Comparison of ENCODE assay signal across 1 cellular context in the genomic region with DNA sequence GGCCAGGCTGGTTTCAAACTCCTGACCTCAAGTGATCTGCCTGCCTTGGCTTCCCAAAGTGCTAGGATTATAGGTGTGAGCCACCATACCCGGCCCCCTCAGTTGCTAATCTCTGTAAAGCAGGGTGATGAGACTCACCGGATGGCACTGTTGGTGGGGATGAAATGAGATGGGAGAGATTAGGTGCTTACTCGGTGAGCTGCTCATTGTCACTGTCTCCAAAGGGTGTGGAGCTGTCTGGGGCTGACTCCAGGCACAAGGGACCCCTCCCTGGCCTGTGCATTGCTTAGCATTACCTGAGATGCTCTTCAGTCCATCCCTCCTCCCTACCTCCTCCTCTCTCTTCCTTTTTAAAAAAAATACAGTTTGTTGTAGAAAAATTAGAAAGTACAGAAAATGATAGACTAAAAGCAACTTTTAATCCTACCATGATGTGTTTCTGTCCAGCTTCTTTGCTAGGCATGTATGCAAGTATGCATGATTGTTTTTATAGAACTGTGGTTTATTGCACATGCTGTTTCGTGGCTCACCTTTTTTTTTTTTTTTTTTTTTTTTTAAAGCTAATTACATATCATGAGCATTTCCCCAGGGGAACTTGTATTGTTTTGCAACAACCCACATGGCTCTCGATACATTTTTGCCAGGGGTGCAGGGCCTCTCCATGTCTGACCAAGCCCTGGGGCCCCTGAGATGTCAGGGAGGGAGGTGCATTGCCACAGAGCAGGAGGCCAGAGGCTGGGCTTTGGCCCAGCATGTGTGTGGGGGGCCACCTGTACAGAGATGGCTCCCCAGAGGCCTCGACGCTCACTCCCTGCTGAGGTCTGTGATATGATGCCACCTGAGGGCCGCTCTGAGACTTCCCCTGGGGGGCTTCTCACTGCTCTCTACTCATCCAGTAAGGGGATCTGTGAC.
TF ChIP-seq lines count a peak whose summit lies in the region.

No MANE protein-coding gene starts in this region.

TF ChIP-seq in GM23338, 12 proteins besides CTCF, POLR2A, EP300 and RAD21 (continued from another document):
- TF ChIP-seq, protein P1, sequence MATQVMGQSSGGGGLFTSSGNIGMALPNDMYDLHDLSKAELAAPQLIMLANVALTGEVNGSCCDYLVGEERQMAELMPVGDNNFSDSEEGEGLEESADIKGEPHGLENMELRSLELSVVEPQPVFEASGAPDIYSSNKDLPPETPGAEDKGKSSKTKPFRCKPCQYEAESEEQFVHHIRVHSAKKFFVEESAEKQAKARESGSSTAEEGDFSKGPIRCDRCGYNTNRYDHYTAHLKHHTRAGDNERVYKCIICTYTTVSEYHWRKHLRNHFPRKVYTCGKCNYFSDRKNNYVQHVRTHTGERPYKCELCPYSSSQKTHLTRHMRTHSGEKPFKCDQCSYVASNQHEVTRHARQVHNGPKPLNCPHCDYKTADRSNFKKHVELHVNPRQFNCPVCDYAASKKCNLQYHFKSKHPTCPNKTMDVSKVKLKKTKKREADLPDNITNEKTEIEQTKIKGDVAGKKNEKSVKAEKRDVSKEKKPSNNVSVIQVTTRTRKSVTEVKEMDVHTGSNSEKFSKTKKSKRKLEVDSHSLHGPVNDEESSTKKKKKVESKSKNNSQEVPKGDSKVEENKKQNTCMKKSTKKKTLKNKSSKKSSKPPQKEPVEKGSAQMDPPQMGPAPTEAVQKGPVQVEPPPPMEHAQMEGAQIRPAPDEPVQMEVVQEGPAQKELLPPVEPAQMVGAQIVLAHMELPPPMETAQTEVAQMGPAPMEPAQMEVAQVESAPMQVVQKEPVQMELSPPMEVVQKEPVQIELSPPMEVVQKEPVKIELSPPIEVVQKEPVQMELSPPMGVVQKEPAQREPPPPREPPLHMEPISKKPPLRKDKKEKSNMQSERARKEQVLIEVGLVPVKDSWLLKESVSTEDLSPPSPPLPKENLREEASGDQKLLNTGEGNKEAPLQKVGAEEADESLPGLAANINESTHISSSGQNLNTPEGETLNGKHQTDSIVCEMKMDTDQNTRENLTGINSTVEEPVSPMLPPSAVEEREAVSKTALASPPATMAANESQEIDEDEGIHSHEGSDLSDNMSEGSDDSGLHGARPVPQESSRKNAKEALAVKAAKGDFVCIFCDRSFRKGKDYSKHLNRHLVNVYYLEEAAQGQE (IDR thresholded peaks at IDR 0.05; ENCODE audit: unreplicated experiment): no peak
- TF ChIP-seq EZH2 (IDR thresholded peaks at IDR 0.05; ENCODE audit: low read depth, unreplicated experiment): no peak
- TF ChIP-seq, protein P2, sequence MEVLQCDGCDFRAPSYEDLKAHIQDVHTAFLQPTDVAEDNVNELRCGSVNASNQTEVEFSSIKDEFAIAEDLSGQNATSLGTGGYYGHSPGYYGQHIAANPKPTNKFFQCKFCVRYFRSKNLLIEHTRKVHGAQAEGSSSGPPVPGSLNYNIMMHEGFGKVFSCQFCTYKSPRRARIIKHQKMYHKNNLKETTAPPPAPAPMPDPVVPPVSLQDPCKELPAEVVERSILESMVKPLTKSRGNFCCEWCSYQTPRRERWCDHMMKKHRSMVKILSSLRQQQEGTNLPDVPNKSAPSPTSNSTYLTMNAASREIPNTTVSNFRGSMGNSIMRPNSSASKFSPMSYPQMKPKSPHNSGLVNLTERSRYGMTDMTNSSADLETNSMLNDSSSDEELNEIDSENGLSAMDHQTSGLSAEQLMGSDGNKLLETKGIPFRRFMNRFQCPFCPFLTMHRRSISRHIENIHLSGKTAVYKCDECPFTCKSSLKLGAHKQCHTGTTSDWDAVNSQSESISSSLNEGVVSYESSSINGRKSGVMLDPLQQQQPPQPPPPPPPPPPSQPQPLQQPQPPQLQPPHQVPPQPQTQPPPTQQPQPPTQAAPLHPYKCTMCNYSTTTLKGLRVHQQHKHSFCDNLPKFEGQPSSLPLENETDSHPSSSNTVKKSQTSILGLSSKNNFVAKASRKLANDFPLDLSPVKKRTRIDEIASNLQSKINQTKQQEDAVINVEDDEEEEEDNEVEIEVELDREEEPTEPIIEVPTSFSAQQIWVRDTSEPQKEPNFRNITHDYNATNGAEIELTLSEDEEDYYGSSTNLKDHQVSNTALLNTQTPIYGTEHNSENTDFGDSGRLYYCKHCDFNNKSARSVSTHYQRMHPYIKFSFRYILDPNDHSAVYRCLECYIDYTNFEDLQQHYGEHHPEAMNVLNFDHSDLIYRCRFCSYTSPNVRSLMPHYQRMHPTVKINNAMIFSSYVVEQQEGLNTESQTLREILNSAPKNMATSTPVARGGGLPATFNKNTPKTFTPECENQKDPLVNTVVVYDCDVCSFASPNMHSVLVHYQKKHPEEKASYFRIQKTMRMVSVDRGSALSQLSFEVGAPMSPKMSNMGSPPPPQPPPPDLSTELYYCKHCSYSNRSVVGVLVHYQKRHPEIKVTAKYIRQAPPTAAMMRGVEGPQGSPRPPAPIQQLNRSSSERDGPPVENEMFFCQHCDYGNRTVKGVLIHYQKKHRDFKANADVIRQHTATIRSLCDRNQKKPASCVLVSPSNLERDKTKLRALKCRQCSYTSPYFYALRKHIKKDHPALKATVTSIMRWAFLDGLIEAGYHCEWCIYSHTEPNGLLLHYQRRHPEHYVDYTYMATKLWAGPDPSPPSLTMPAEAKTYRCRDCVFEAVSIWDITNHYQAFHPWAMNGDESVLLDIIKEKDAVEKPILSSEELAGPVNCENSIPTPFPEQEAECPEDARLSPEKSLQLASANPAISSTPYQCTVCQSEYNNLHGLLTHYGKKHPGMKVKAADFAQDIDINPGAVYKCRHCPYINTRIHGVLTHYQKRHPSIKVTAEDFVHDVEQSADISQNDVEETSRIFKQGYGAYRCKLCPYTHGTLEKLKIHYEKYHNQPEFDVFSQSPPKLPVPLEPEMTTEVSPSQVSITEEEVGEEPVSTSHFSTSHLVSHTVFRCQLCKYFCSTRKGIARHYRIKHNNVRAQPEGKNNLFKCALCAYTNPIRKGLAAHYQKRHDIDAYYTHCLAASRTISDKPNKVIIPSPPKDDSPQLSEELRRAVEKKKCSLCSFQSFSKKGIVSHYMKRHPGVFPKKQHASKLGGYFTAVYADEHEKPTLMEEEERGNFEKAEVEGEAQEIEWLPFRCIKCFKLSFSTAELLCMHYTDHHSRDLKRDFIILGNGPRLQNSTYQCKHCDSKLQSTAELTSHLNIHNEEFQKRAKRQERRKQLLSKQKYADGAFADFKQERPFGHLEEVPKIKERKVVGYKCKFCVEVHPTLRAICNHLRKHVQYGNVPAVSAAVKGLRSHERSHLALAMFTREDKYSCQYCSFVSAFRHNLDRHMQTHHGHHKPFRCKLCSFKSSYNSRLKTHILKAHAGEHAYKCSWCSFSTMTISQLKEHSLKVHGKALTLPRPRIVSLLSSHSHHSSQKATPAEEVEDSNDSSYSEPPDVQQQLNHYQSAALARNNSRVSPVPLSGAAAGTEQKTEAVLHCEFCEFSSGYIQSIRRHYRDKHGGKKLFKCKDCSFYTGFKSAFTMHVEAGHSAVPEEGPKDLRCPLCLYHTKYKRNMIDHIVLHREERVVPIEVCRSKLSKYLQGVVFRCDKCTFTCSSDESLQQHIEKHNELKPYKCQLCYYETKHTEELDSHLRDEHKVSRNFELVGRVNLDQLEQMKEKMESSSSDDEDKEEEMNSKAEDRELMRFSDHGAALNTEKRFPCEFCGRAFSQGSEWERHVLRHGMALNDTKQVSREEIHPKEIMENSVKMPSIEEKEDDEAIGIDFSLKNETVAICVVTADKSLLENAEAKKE (CRISPR knock-in tag; IDR thresholded peaks at IDR 0.05): no peak
- TF ChIP-seq STAT1 (IDR thresholded peaks at IDR 0.05; ENCODE audit: unreplicated experiment): no peak
TF ChIP-seq in GM23338: peak in this region for 0.
